Comparison of ENCODE assay signal across 16 cellular contexts in the genomic region with DNA sequence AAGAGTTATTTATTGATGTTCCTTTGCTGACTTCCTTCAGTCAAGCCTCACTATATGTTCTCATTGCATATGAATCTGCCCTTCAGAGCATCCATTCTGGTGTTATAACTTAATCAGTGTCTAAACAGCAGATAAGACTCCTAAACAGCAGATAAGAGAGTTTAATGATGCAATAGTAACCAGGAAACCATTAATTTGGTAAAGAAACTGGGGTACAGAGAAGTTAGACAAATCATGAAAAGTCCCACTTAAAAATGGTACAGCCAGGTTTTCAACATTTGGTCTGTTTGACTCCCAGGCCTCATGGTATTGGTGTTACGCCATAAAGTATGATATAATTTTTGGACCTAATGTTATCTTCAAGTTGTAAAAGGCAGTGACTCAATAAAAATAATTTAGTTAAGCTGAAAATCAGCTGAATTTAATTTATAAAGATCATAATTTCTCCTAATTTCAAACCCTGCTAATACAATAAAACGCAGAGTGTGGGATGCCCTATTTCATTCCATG.
"Had no signal": no experiment of that assay in that cellular context is flagged by ENCODE, and none has a peak within 500 bp of the region (broad histone marks: within the 10 kb centered on the region; RNA-seq: fewer than 3 reads in every experiment).

No MANE protein-coding gene starts in this region.

- H3K4me1 ChIP-seq: prostate gland had no signal

- H3K4me1 Mint-ChIP-seq: activated naive CD8-positive, alpha-beta T cell treated with anti-CD3 and anti-CD28 coated beads, Interleukin-2, amount 50 U/mL, for 24 hours; natural killer cell had no signal

- H3K27ac ChIP-seq: epithelial cell of prostate, prostate gland had no signal

- H3K4me3 ChIP-seq: mucosa of descending colon, prostate gland, thoracic aorta had no signal

- H3K9me3 Mint-ChIP-seq: activated naive CD8-positive, alpha-beta T cell treated with anti-CD3 and anti-CD28 coated beads, Interleukin-2, amount 50 U/mL, for 24 hours; activated T-helper 1 cell treated with anti-CD3 and anti-CD28 coated beads, Interleukin-12 subunit alpha, Interleukin-12 subunit beta, Interleukin-2, Interleukin-4 antibody, amounts not matched to agents 30 ng/mL and 10 ng/mL and 1 ng/mL, durations not matched to agents 14 hours and 24 hours and 36 hours; stimulated activated naive CD8-positive, alpha-beta T cell treated with anti-CD3 and anti-CD28 coated beads, Interleukin-15, Interleukin-2, amounts not matched to agents 100 ng/mL and 50 ng/mL, for 24 hours had no signal

- H3K9me3 ChIP-seq: mucosa of descending colon, prostate gland, thoracic aorta had no signal

- H3K36me3 Mint-ChIP-seq: natural killer cell had no signal

- H3K27ac Mint-ChIP-seq: activated CD8-positive, alpha-beta T cell treated with anti-CD3 and anti-CD28 coated beads, Interleukin-2, amount 10 ng/mL, durations not matched to agents 7 days and 5 days; activated naive CD8-positive, alpha-beta T cell treated with anti-CD3 and anti-CD28 coated beads, Interleukin-2, amount 50 U/mL, for 24 hours; activated T-helper 1 cell treated with anti-CD3 and anti-CD28 coated beads, Interleukin-12 subunit alpha, Interleukin-12 subunit beta, Interleukin-2, Interleukin-4 antibody, amounts not matched to agents 30 ng/mL and 10 ng/mL and 1 ng/mL, durations not matched to agents 14 hours and 24 hours and 36 hours; natural killer cell; stimulated activated naive CD8-positive, alpha-beta T cell treated with anti-CD3 and anti-CD28 coated beads, Interleukin-15, Interleukin-2, amounts not matched to agents 100 ng/mL and 50 ng/mL, for 24 hours had no signal

- H3K27me3 Mint-ChIP-seq: stimulated activated naive CD8-positive, alpha-beta T cell treated with anti-CD3 and anti-CD28 coated beads, Interleukin-15, Interleukin-2, amounts not matched to agents 100 ng/mL and 50 ng/mL, for 24 hours had no signal

- H3K4me3 Mint-ChIP-seq: activated CD8-positive, alpha-beta T cell treated with anti-CD3 and anti-CD28 coated beads, Interleukin-2, amount 10 ng/mL, durations not matched to agents 7 days and 5 days; activated naive CD8-positive, alpha-beta T cell treated with anti-CD3 and anti-CD28 coated beads, Interleukin-2, amount 50 U/mL, for 24 hours; activated T-helper 1 cell treated with anti-CD3 and anti-CD28 coated beads, Interleukin-12 subunit alpha, Interleukin-12 subunit beta, Interleukin-2, Interleukin-4 antibody, amounts not matched to agents 30 ng/mL and 10 ng/mL and 1 ng/mL, durations not matched to agents 14 hours and 24 hours and 36 hours; natural killer cell; stimulated activated naive CD8-positive, alpha-beta T cell treated with anti-CD3 and anti-CD28 coated beads, Interleukin-15, Interleukin-2, amounts not matched to agents 100 ng/mL and 50 ng/mL, for 24 hours had no signal

- ATAC-seq: activated CD8-positive, alpha-beta T cell treated with anti-CD3 and anti-CD28 coated beads, Interleukin-2, amount 10 ng/mL, durations not matched to agents 7 days and 5 days; activated naive CD8-positive, alpha-beta T cell treated with anti-CD3 and anti-CD28 coated beads, Interleukin-2, amount 50 U/mL, for 24 hours; left colon; mucosa of descending colon; natural killer cell had no signal

- FAIRE-seq: urothelium cell line had no signal

- H3K36me3 ChIP-seq: prostate gland, thoracic aorta had no signal

- DNase-seq: activated CD8-positive, alpha-beta T cell treated with anti-CD3 and anti-CD28 coated beads, Interleukin-2, amount 10 ng/mL, durations not matched to agents 7 days and 5 days; activated naive CD4-positive, alpha-beta T cell treated with Interleukin-2 at 50 U/mL for 16 hours; activated naive CD8-positive, alpha-beta T cell treated with anti-CD3 and anti-CD28 coated beads, Interleukin-2, amount 50 U/mL, for 24 hours; effector memory CD4-positive, alpha-beta T cell; glutamatergic neuron; left colon; mucosa of descending colon; natural killer cell; stimulated activated CD4-positive, alpha-beta T cell treated with anti-CD3 and anti-CD28 coated beads, Interleukin-4, amount 100 ng/mL, for 24 hours; T1000 had no signal
